In genomic region chr2:189552991-189553404, GRCh38 we compare ENCODE assay signal across 15 cellular contexts. TPM values are rescaled to one million over a fixed set of nuclear protein-coding genes. Genes with fewer than 3 reads are reported as not detected.
A peak's percentile ranks its signal among the peaks of the same experiment; 100 is the strongest.
DNase-seq lines count a peak whose midpoint lies in the region; ATAC-seq, FAIRE-seq and TF ChIP-seq lines count a peak whose summit lies in the region.
"Had no signal": no experiment of that assay in that cellular context is flagged by ENCODE, and none has a peak within 500 bp of the region (broad histone marks: within the 10 kb centered on the region; RNA-seq: fewer than 3 reads in every experiment).

No MANE protein-coding gene starts in this region.

- peak; percentile 6 for ATAC-seq in left lobe of liver
- no peak for ATAC-seq in GM18519 (IDR thresholded peaks at IDR 0.05; ENCODE audit: low FRiP score, unreplicated experiment)
- no peak for ATAC-seq in HG02938 (IDR thresholded peaks at IDR 0.05; ENCODE audit: unreplicated experiment)
- ATAC-seq in GM23338 = no peak

- no peaks in the 10 kb centered on the region for H4K20me1 ChIP-seq in GM23338 (replicated peaks; ENCODE audit: insufficient read depth)

- H3F3A ChIP-seq in GM23338 (replicated peaks; ENCODE audit: low read depth) = no peaks in the 10 kb centered on the region

- H3K36me3 Mint-ChIP-seq in GM23338 (ENCODE audit: low read depth) = no peaks in the 10 kb centered on the region

- H3K9me2 ChIP-seq in GM23338 (ENCODE audit: insufficient read depth) = no peaks in the 10 kb centered on the region

- no peak overlapping the region for H3K4me2 ChIP-seq in GM23338

- no peak for FAIRE-seq in small intestine (lab: Jason Lieb, UNC)
- FAIRE-seq: colon had no signal

- DNase-seq in OCI-M1 (lab: John Stamatoyannopoulos, UW) (peak; percentile 48), dermis microvascular lymphatic vessel endothelial cell (ENCODE audit: low read depth in 2 of 2) (peak; percentile 70 to 84), left lobe of liver (ENCODE audit: low spot score) (no peak), thyroid gland (no peak), small intestine (no peak), GM23338 (ENCODE audit: low spot score) (no peak)
- DNase-seq: activated T-cell treated with anti-CD3 and anti-CD28 coated beads for 4 hours, C1 segment of cervical spinal cord, DMS79 treated with DMSO at 0.1 percent for 48 hours, HCEC 1CT, NCI-H187 had no signal

- H3K9me3 Mint-ChIP-seq in GM23338 = no peaks in the 10 kb centered on the region

- no peak overlapping the region for H3K27ac Mint-ChIP-seq in GM23338

- H2AFZ ChIP-seq in GM23338 = no peak overlapping the region

- H3K27me3 ChIP-seq in thyroid gland (no peaks in the 10 kb centered on the region), small intestine (ENCODE audit: control insufficient read depth in 2 of 2, insufficient read depth in 2 of 2, low read length in 2 of 2) (no peaks in the 10 kb centered on the region), GM23338 (ENCODE audit: insufficient read depth) (no peaks in the 10 kb centered on the region)

- H3K4me3 ChIP-seq in thyroid gland (replicated peaks in 1 of 3) = no peak overlapping the region
- H3K4me3 ChIP-seq in small intestine (ENCODE audit: low read depth in 1 of 2, low read length in 2 of 2) = no peak overlapping the region
- no peak overlapping the region for H3K4me3 ChIP-seq in GM23338

- H3K4me1 ChIP-seq in thyroid gland = no peaks in the 10 kb centered on the region
- H3K4me1 ChIP-seq in small intestine (ENCODE audit: control insufficient read depth in 2 of 2, insufficient read depth in 1 of 2, low read depth in 1 of 2, low read length in 1 of 2) = peaks cover 2% of the 10 kb centered on the region in 2 donors
- H3K4me1 ChIP-seq in GM23338 (ENCODE audit: insufficient read depth) = peaks cover 11% of the 10 kb centered on the region; the same call in 1 of the 2 replicates

- intact Hi-C loops in thyroid gland (cut with DNase I) = no loop called here

- 34% methylated on average over 2 of the region's 2 CpGs for WGBS in thyroid gland, 2 donors
- WGBS in small intestine, 3 donors = 11 to 25% (median 18%) methylated on average over 2 of the region's 2 CpGs

- H3K79me2 ChIP-seq in GM23338 (replicated peaks; ENCODE audit: insufficient read depth) = no peaks in the 10 kb centered on the region

- H3K9me3 ChIP-seq in thyroid gland (no peaks in the 10 kb centered on the region), small intestine (ENCODE audit: control insufficient read depth, low read depth) (no peaks in the 10 kb centered on the region)

- no peak for TF ChIP-seq CTCF in thyroid gland (IDR thresholded peaks at IDR 0.05)
- no peak for TF ChIP-seq CTCF in GM23338 (conservative IDR thresholded peaks at IDR 0.05; ENCODE audit: low read depth in 2 of 2)

- H3K4me1 Mint-ChIP-seq in GM23338 = peaks cover 15% of the 10 kb centered on the region; the same call in 2 of the 3 replicates

- H3K27ac ChIP-seq in thyroid gland (peak overlapping the region in 2 of 3 donors; percentile 27 to 60), small intestine (ENCODE audit: low read depth in 1 of 2, low read length in 1 of 2) (no peak overlapping the region), GM23338 (ENCODE audit: low read depth) (no peak overlapping the region)
- H3K27ac ChIP-seq: RWPE1 had no signal

- H3K36me3 ChIP-seq in thyroid gland (no peaks in the 10 kb centered on the region), small intestine (ENCODE audit: control insufficient read depth in 2 of 2, insufficient read depth in 2 of 2, low read length in 2 of 2) (no peaks in the 10 kb centered on the region), GM23338 (ENCODE audit: insufficient read depth) (no peaks in the 10 kb centered on the region)

- no peak overlapping the region for H3K4me3 Mint-ChIP-seq in GM23338

- no peaks in the 10 kb centered on the region for H3K27me3 Mint-ChIP-seq in GM23338 (ENCODE audit: insufficient read depth, low read depth, poor library complexity)

- no peak for TF ChIP-seq POLR2A in thyroid gland (IDR thresholded peaks at IDR 0.05)

TF ChIP-seq in GM23338, 12 proteins besides CTCF, POLR2A, EP300 and RAD21 (continues in another document):
- no peak for TF ChIP-seq REST (IDR thresholded peaks at IDR 0.05; ENCODE audit: unreplicated experiment)

RNA-seq across cellular contexts. Expression of gene SLC40A1, which starts 27.6 kb away (rescaled TPM):
- total RNA-seq in dermis microvascular lymphatic vessel endothelial cell (105 and 319 TPM in 2 replicates), left lobe of liver (151 TPM), thyroid gland (100 to 1,000 TPM; 115 to 285 (median 133) TPM)
- polyA plus RNA-seq in small intestine (100 to 1,000 TPM in 1 of 3 donors, 10 to 100 TPM in 2; 72.6 to 212 (median 97.3) TPM), GM23338 (2016; fragmentation: Nextera tagmentation; extraction: Ambion mirVana) (0.08 and 0.10 TPM in 2 replicates)
- 0.70 TPM in 1 of 2 replicates, not detected in the other for total RNA-seq in GM23338 (2014; rRNA removed; shearing (Covaris generic))

Comparison
In these comparisons a context has a peak if more than half of its experiments do, and no peak if none do; other contexts are left out.
1. DNase-seq: peak in OCI-M1 (single experiment) and dermis microvascular lymphatic vessel endothelial cell (2 of 2); none in left lobe of liver (single experiment), thyroid gland (0 of 2), small intestine (single experiment) and GM23338 (single experiment).
2. H3K27ac ChIP-seq: peak in thyroid gland (2 of 3); none in small intestine (0 of 2) and GM23338 (single experiment).
3. RNA of gene SLC40A1, which starts 27.6 kb away (total RNA-seq): 151 TPM in left lobe of liver (single experiment), 115 to 285 TPM in thyroid gland and 105 to 319 TPM in dermis microvascular lymphatic vessel endothelial cell; 0.70 TPM in GM23338; every median in the first group is over 10 times any median in the second.